ENCODE assay signal across 9 cellular contexts in the genomic region with DNA sequence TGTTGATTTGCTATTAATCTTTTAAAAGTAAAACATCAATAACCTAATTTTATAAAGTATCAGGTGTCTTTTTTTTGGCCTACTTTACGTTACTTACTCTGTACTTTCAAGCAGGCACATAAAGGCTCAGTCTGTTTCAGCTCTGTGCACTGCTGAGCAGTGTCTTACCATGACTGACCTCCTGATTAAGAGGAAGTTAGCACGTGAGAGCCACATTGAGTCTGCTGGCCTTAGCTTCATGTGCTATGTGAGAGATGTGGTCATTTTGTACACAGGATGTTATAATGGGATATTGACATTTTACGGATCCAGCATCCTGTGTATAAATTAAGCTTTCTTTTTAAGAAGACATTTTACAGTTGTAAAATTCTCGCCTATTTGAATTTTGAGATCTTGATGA. TPM values are rescaled to one million over a fixed set of nuclear protein-coding genes. Genes with fewer than 3 reads are reported as not detected.
DNase-seq lines count a peak whose midpoint lies in the region; ATAC-seq, FAIRE-seq and TF ChIP-seq lines count a peak whose summit lies in the region.
"Had no signal": no experiment of that assay in that cellular context is flagged by ENCODE, and none has a peak within 500 bp of the region (broad histone marks: within the 10 kb centered on the region; RNA-seq: fewer than 3 reads in every experiment).

No MANE protein-coding gene starts in this region.

- no peak for TF ChIP-seq CTCF in GM06990 (IDR thresholded peaks at IDR 0.05; ENCODE audit: insufficient read depth, low read length, poor library complexity, severe bottlenecking)
- no peak for TF ChIP-seq CTCF in IMR-90 (conservative IDR thresholded peaks at IDR 0.05; ENCODE audit: low read depth, low read length)
- no peak for TF ChIP-seq CTCF in H1 (IDR thresholded peaks at IDR 0.05; ENCODE audit: control extremely low read depth in 1 of 3, insufficient read depth in 1 of 3, low read depth in 1 of 3, low read length in 3 of 3)
- no peak for TF ChIP-seq CTCF in H9 (conservative IDR thresholded peaks at IDR 0.05)

- H2AFZ ChIP-seq in IMR-90 (replicated peaks; ENCODE audit: low read length, poor library complexity) (no peak overlapping the region), H1 (ENCODE audit: low read length) (no peak overlapping the region), H9 (ENCODE audit: low read length) (no peak overlapping the region)

- H2BK20ac ChIP-seq in IMR-90 (ENCODE audit: low read depth, low read length) (no peak overlapping the region), H1 (ENCODE audit: low read length) (no peak overlapping the region), H9 (ENCODE audit: low read depth, low read length, poor library complexity, severe bottlenecking) (no peak overlapping the region)

- H2AK5ac ChIP-seq in IMR-90 (ENCODE audit: low read depth, low read length) (no peak overlapping the region), H1 (ENCODE audit: low read depth, low read length) (peak overlapping the region; percentile 83; the same call in 1 of the 2 replicates), H9 (ENCODE audit: insufficient read length, low read length) (no peak overlapping the region)

- CTCF ChIA-PET in IMR-90 (lab: Yijun Ruan, JAX): interaction anchor here (0.6 kb wide), 1 partner anchor 43 kb away, joined by 3 read pairs; no protein-coding TSS in a partner anchor
- CTCF ChIA-PET in H1 (lab: Charles Lee; ENCODE audit: partially characterized antibody): no interaction called here

- ATAC-seq in GM21526 (IDR thresholded peaks at IDR 0.05; ENCODE audit: low FRiP score, unreplicated experiment) (peak; percentile 67), IMR-90 (ENCODE audit: low read depth) (peak; percentile 44; the same call in 1 of the 2 replicates)
- ATAC-seq in stimulated activated effector memory CD8-positive, alpha-beta T cell treated with anti-CD3 and anti-CD28 coated beads, Interleukin-12 subunit alpha, Interleukin-12 subunit beta, amount 100 ng/mL, for 72 hours: peak; percentile 61

- H3K23me2 ChIP-seq in H1 (ENCODE audit: low read depth, low read length): no peaks in the 10 kb centered on the region
- no peaks in the 10 kb centered on the region for H3K23me2 ChIP-seq in H9 (ENCODE audit: insufficient read length, low read depth, low read length, poor library complexity, severe bottlenecking)

- no peak overlapping the region for H3T11ph ChIP-seq in H9 (ENCODE audit: low read length)

- no peaks in the 10 kb centered on the region for H3K27me3 ChIP-seq in GM06990 (replicated peaks; ENCODE audit: control insufficient read depth, insufficient read depth, low read length)
- H3K27me3 ChIP-seq in IMR-90 (ENCODE audit: control insufficient read depth, insufficient read depth, low read length): no peaks in the 10 kb centered on the region
- H3K27me3 ChIP-seq in H1 (replicated peaks in 1 of 4; ENCODE audit: control insufficient read depth in 3 of 4, extremely low read depth in 1 of 4, insufficient read depth in 3 of 4, low read length in 3 of 4): no peaks in the 10 kb centered on the region
- no peaks in the 10 kb centered on the region for H3K27me3 ChIP-seq in H9 (ENCODE audit: insufficient read depth, low read length)

- H4K5ac ChIP-seq in IMR-90 (ENCODE audit: low read depth, low read length) (no peak overlapping the region), H1 (ENCODE audit: insufficient read length, low read depth, low read length) (no peak overlapping the region), H9 (ENCODE audit: insufficient read length, low read depth, low read length) (no peak overlapping the region)

- H3K27ac ChIP-seq in IMR-90 (ENCODE audit: insufficient read depth, low read length): no peak overlapping the region
- H3K27ac ChIP-seq in H1 (ENCODE audit: low read depth, low read length): no peak overlapping the region
- H3K27ac ChIP-seq in H9 (ENCODE audit: insufficient read length, low read depth, low read length): no peak overlapping the region

- TF ChIP-seq POLR2A in IMR-90 (IDR thresholded peaks at IDR 0.05; ENCODE audit: low read depth, low read length) (no peak), H1 (IDR thresholded peaks at IDR 0.05; ENCODE audit: control extremely low read depth in 1 of 2, low read depth in 2 of 2, low read length in 2 of 2) (no peak)

- no peak overlapping the region for H2AK9ac ChIP-seq in IMR-90 (replicated peaks; ENCODE audit: low read depth, low read length, poor library complexity)

- H3K4ac ChIP-seq in IMR-90 (ENCODE audit: low read depth, low read length): no peak overlapping the region
- no peak overlapping the region for H3K4ac ChIP-seq in H1 (replicated peaks; ENCODE audit: insufficient read length, low read depth, low read length)
- no peak overlapping the region for H3K4ac ChIP-seq in H9 (ENCODE audit: low read depth, low read length)

- peak overlapping the region; percentile 51 for H3K27ac Mint-ChIP-seq in stimulated activated effector memory CD8-positive, alpha-beta T cell treated with anti-CD3 and anti-CD28 coated beads, Interleukin-12 subunit alpha, Interleukin-12 subunit beta, amount 100 ng/mL, for 72 hours
- no peak overlapping the region for H3K27ac Mint-ChIP-seq in H9

- no peak overlapping the region for H3K56ac ChIP-seq in IMR-90 (ENCODE audit: extremely low read depth, insufficient read depth, low read length)
- H3K56ac ChIP-seq in H1 (replicated peaks; ENCODE audit: insufficient read length, low read depth, low read length): no peak overlapping the region
- no peak overlapping the region for H3K56ac ChIP-seq in H9 (ENCODE audit: insufficient read length, low read depth, low read length)

- H3K4me1 Mint-ChIP-seq in stimulated activated effector memory CD8-positive, alpha-beta T cell treated with anti-CD3 and anti-CD28 coated beads, Interleukin-12 subunit alpha, Interleukin-12 subunit beta, amount 100 ng/mL, for 72 hours: peaks cover 72% of the 10 kb centered on the region
- peaks cover 52 to 60% of the 10 kb centered on the region in 2 experiments for H3K4me1 Mint-ChIP-seq in H9

- no peaks in the 10 kb centered on the region for H3K36me3 Mint-ChIP-seq in stimulated activated effector memory CD8-positive, alpha-beta T cell treated with anti-CD3 and anti-CD28 coated beads, Interleukin-12 subunit alpha, Interleukin-12 subunit beta, amount 100 ng/mL, for 72 hours
- H3K36me3 Mint-ChIP-seq in H9 (ENCODE audit: insufficient read depth in 1 of 3, low read depth in 3 of 3): peaks cover 0 to 5% (median 3%) of the 10 kb centered on the region in 3 experiments; a peak in 5 of 7 replicates

- WGBS in IMR-90 (ENCODE audit: extremely low coverage in 2 of 2, insufficient read length in 1 of 2), 2 experiments: no CpG with 5 or more reads among the region's 4 CpGs
- 86% methylated on average over 4 of the region's 4 CpGs; no CpG with 5 or more reads in 1 of the 2 experiments for WGBS in H1 (ENCODE audit: extremely low coverage in 1 of 2, insufficient coverage in 1 of 2, insufficient read length in 1 of 2, insufficient replicate concordance in 2 of 2, low coverage in 1 of 2, low lambda C conversion rate in 2 of 2, missing lambda C conversion rate in 1 of 2), 2 experiments
- no CpG with 5 or more reads among the region's 4 CpGs for WGBS in H9 (ENCODE audit: extremely low coverage, insufficient read length, low lambda C conversion rate)

- H3K4me3 ChIP-seq in GM06990 (replicated peaks; ENCODE audit: low read depth, low read length) (no peak overlapping the region), IMR-90 (ENCODE audit: insufficient read depth, low read depth, low read length) (no peak overlapping the region), H1 (ENCODE audit: extremely low read depth in 1 of 4, insufficient read depth in 2 of 4, low read depth in 3 of 4, low read length in 4 of 4) (no peak overlapping the region)

- in situ Hi-C loops in IMR-90 (cut with MboI; ENCODE audit: low sequenced_read_pairs): no loop called here

- H3K23ac ChIP-seq in IMR-90 (ENCODE audit: low read depth, low read length) (peak overlapping the region; percentile 64; the same call in 1 of the 2 replicates), H1 (ENCODE audit: insufficient read length) (no peak overlapping the region), H9 (ENCODE audit: insufficient read length, low read depth, low read length) (no peak overlapping the region)

- TF ChIP-seq EP300 in H1 (IDR thresholded peaks at IDR 0.05; ENCODE audit: borderline replicate concordance in 1 of 2, low read depth in 2 of 2, low read length in 2 of 2): no peak

- no peak overlapping the region for H3K18ac ChIP-seq in IMR-90 (ENCODE audit: low read depth, low read length)
- H3K18ac ChIP-seq in H1 (ENCODE audit: extremely low read depth, low read length): no peak overlapping the region
- no peak overlapping the region for H3K18ac ChIP-seq in H9 (ENCODE audit: insufficient read length, low read depth, low read length)

- BruUV-seq in IMR-90 (replicated peaks; lab: Mats Ljungman, UMichigan): no TSS peak

- no peak overlapping the region for H3K4me3 Mint-ChIP-seq in stimulated activated effector memory CD8-positive, alpha-beta T cell treated with anti-CD3 and anti-CD28 coated beads, Interleukin-12 subunit alpha, Interleukin-12 subunit beta, amount 100 ng/mL, for 72 hours
- H3K4me3 Mint-ChIP-seq in H9: no peak overlapping the region

- H3K79me2 ChIP-seq in H1 (ENCODE audit: control insufficient read depth in 1 of 2, insufficient read depth in 2 of 2, low read length in 2 of 2): peaks cover 29 to 100% of the 10 kb centered on the region in 2 experiments
- peaks cover 50% of the 10 kb centered on the region for H3K79me2 ChIP-seq in H9 (ENCODE audit: insufficient read depth, low read length)

- H2BK120ac ChIP-seq in IMR-90 (ENCODE audit: low read depth, low read length): no peak overlapping the region
- no peak overlapping the region for H2BK120ac ChIP-seq in H1 (replicated peaks; ENCODE audit: low read depth, low read length)
- H2BK120ac ChIP-seq in H9 (ENCODE audit: low read depth, low read length, poor library complexity, severe bottlenecking): no peak overlapping the region

- POLR2A ChIA-PET in IMR-90 (lab: Charles Lee; ENCODE audit: unreplicated experiment) (no interaction called here), H1 (lab: Charles Lee; ENCODE audit: partially characterized antibody) (no interaction called here)

- H3K9me3 Mint-ChIP-seq in stimulated activated effector memory CD8-positive, alpha-beta T cell treated with anti-CD3 and anti-CD28 coated beads, Interleukin-12 subunit alpha, Interleukin-12 subunit beta, amount 100 ng/mL, for 72 hours: peaks cover 6% of the 10 kb centered on the region
- H3K9me3 Mint-ChIP-seq in H9: peaks cover 0 to 1% of the 10 kb centered on the region in 2 experiments; a peak in 3 of 5 replicates

- no peak overlapping the region for H4K8ac ChIP-seq in IMR-90 (ENCODE audit: low read depth in 2 of 2, low read length in 2 of 2)
- no peak overlapping the region for H4K8ac ChIP-seq in H1 (ENCODE audit: extremely low read depth, insufficient read depth, low read length)
- H4K8ac ChIP-seq in H9 (replicated peaks; ENCODE audit: insufficient read length, low read depth, low read length): no peak overlapping the region

- H3K79me1 ChIP-seq in IMR-90 (ENCODE audit: low read depth in 1 of 2, low read length in 2 of 2) (peaks cover 45 to 74% of the 10 kb centered on the region in 2 experiments), H1 (ENCODE audit: low read depth, low read length) (peaks cover 9% of the 10 kb centered on the region; the same call in 1 of the 2 replicates), H9 (ENCODE audit: insufficient read depth, low read depth, low read length, poor library complexity, severe bottlenecking) (peaks cover 21% of the 10 kb centered on the region)

- H3K14ac ChIP-seq in IMR-90 (replicated peaks; ENCODE audit: low read depth, low read length): 0 out of 2 replicates have a peak overlapping the region, but pooled peaks have one; percentile 48
- H3K14ac ChIP-seq in H1 (ENCODE audit: insufficient read length): no peak overlapping the region
- no peak overlapping the region for H3K14ac ChIP-seq in H9 (ENCODE audit: insufficient read depth, low read length)

- TF ChIP-seq RAD21 in IMR-90 (IDR thresholded peaks at IDR 0.05; ENCODE audit: low read length) (no peak), H1 (IDR thresholded peaks at IDR 0.05 in 1 of 2, conservative IDR thresholded peaks at IDR 0.05 in 1 of 2; ENCODE audit: low read depth in 2 of 2, low read length in 2 of 2) (no peak)

- H3K36me3 ChIP-seq in GM06990 (ENCODE audit: control insufficient read depth, insufficient read depth, low read length) (no peaks in the 10 kb centered on the region), IMR-90 (ENCODE audit: control insufficient read depth, insufficient read depth, low read length) (no peaks in the 10 kb centered on the region), H1 (ENCODE audit: control insufficient read depth in 2 of 4, insufficient read depth in 4 of 4, low read length in 3 of 4) (no peaks in the 10 kb centered on the region)

- peaks cover 69% of the 10 kb centered on the region for H4K20me1 ChIP-seq in IMR-90 (ENCODE audit: insufficient read depth, low read length)
- peaks cover 16 to 33% of the 10 kb centered on the region in 2 experiments for H4K20me1 ChIP-seq in H1 (replicated peaks in 1 of 2; ENCODE audit: control insufficient read depth in 1 of 2, insufficient read depth in 2 of 2, low read length in 2 of 2)
- no peaks in the 10 kb centered on the region for H4K20me1 ChIP-seq in H9 (ENCODE audit: control insufficient read depth, insufficient read depth, insufficient read length)

- DNase-seq in GM06990 (ENCODE audit: extremely low read depth, insufficient read length) (peak; percentile 39), IMR-90 (peak; percentile 55), H1 (ENCODE audit: low read depth in 1 of 2, low spot score in 2 of 2) (no peak), H9 (no peak)
- DNase-seq in stimulated activated effector memory CD8-positive, alpha-beta T cell treated with anti-CD3 and anti-CD28 coated beads, Interleukin-12 subunit alpha, Interleukin-12 subunit beta, amount 100 ng/mL, for 72 hours (ENCODE audit: low spot score in 2 of 2): no peak
- DNase-seq in stimulated activated naive CD4-positive, alpha-beta T cell (lab: John Stamatoyannopoulos, UW): no peak
- no peak for DNase-seq in NK-92 treated with Interleukin-12 subunit alpha and Interleukin-12 subunit beta, amount 100 ng/mL, for 24 hours (lab: John Stamatoyannopoulos, UW)

- peaks cover 10% of the 10 kb centered on the region for H3K4me1 ChIP-seq in IMR-90 (ENCODE audit: control insufficient read depth, insufficient read depth, low read length)
- H3K4me1 ChIP-seq in H1 (replicated peaks in 1 of 4; ENCODE audit: control insufficient read depth in 3 of 4, insufficient read depth in 4 of 4, low read length in 3 of 4): peaks cover 0 to 8% (median 3%) of the 10 kb centered on the region in 4 experiments; a peak in 3 of 7 replicates
- peaks cover 3% of the 10 kb centered on the region; the same call in 1 of the 2 replicates for H3K4me1 ChIP-seq in H9 (ENCODE audit: insufficient read depth, low read length)

- H3K4me2 ChIP-seq in IMR-90 (ENCODE audit: low read depth, low read length) (no peak overlapping the region), H1 (ENCODE audit: insufficient read depth in 1 of 2, low read depth in 2 of 2, low read length in 2 of 2) (no peak overlapping the region), H9 (ENCODE audit: insufficient read depth, insufficient read length, low read length) (no peak overlapping the region)

- H4K91ac ChIP-seq in IMR-90 (ENCODE audit: insufficient read depth, low read depth, low read length): no peak overlapping the region
- no peak overlapping the region for H4K91ac ChIP-seq in H1 (replicated peaks; ENCODE audit: insufficient read length, low read length)
- no peak overlapping the region for H4K91ac ChIP-seq in H9 (ENCODE audit: insufficient read length, low read depth, low read length)

- H3K9me3 ChIP-seq in IMR-90 (ENCODE audit: control insufficient read depth, insufficient read depth, low read length): peaks cover 2% of the 10 kb centered on the region; the same call in 1 of the 2 replicates
- H3K9me3 ChIP-seq in H1 (ENCODE audit: insufficient read depth in 2 of 2, low read depth in 1 of 2, low read length in 1 of 2): no peaks in the 10 kb centered on the region
- no peaks in the 10 kb centered on the region for H3K9me3 ChIP-seq in H9 (ENCODE audit: control insufficient read depth, low read depth, low read length)

- no peak overlapping the region for H2BK15ac ChIP-seq in IMR-90 (ENCODE audit: low read depth, low read length)
- H2BK15ac ChIP-seq in H1 (ENCODE audit: low read length): no peak overlapping the region
- no peak overlapping the region for H2BK15ac ChIP-seq in H9 (ENCODE audit: low read depth, low read length)

- intact Hi-C loops in IMR-90 (cut with micrococcal nuclease): no loop called here

- H2BK5ac ChIP-seq in IMR-90 (ENCODE audit: low read depth, low read length, poor library complexity, severe bottlenecking) (no peak overlapping the region), H1 (ENCODE audit: low read depth, low read length) (no peak overlapping the region), H9 (ENCODE audit: insufficient read length, low read length) (no peak overlapping the region)

- no peaks in the 10 kb centered on the region; the same call in 1 of the 2 replicates for H3K27me3 Mint-ChIP-seq in H9 (ENCODE audit: low read depth)

- H2BK12ac ChIP-seq in H1 (ENCODE audit: low read depth, low read length): no peak overlapping the region; the same call in 1 of the 2 replicates
- H2BK12ac ChIP-seq in H9 (ENCODE audit: insufficient read length, low read depth, low read length): no peak overlapping the region

- peaks cover 21% of the 10 kb centered on the region for H3K9me1 ChIP-seq in IMR-90 (ENCODE audit: insufficient read depth, low read length)

- no peak overlapping the region for H3K9ac ChIP-seq in IMR-90 (ENCODE audit: low read depth, low read length)
- H3K9ac ChIP-seq in H1 (replicated peaks in 1 of 4; ENCODE audit: extremely low read depth in 1 of 4, low read depth in 3 of 4, low read length in 3 of 4): no peak overlapping the region; a peak in 1 of 7 replicates
- H3K9ac ChIP-seq in H9 (ENCODE audit: extremely low read depth, insufficient read length, low read length): no peak overlapping the region

- no peak for FAIRE-seq in H1 (lab: Jason Lieb, UNC)
- FAIRE-seq: colon had no signal

- dilution Hi-C loops in IMR-90 (cut with HindIII; ENCODE audit: low sequenced_read_pairs, unreplicated experiment): no loop called here

RNA-seq across cellular contexts. Expression of a gene that starts 31.9 kb away (rescaled TPM):
- total RNA-seq in IMR-90 (2012; rRNA removed): 14.5 and 22.8 TPM in 2 replicates
- 17.5 and 20.1 TPM in 2 replicates for polyA plus RNA-seq in IMR-90 (2012; rRNA removed)
- 9.7 and 16.0 TPM in 2 replicates for polyA plus RNA-seq in IMR-90 (2012; cell fraction: cytosol; rRNA removed)
- polyA plus RNA-seq in IMR-90 (2012; cell fraction: nucleus; rRNA removed; ENCODE audit: low replicate concordance): 28.7 and 32.4 TPM in 2 replicates
- 70.3 and 71.2 TPM in 2 replicates for total RNA-seq in H1 (2021; fragmentation: NEBNext Ultra II Directional; extraction: Animal tissue kit (Norgen Biotek cat#: 25700))
- 24.3 and 32.2 TPM in 2 replicates for polyA plus RNA-seq in H1 (2011; rRNA removed)
- 23.8 TPM for polyA plus RNA-seq in H1 (2011; cell fraction: cytosol; rRNA removed)
- polyA plus RNA-seq in H1 (2011; cell fraction: nucleus; rRNA removed): 72.6 TPM
- 39.0 to 46.3 TPM (median 43.7 TPM) in 4 replicates for polyA plus RNA-seq in H1 (2012, experiment 1 of 2)
- polyA plus RNA-seq in H1 (2012, experiment 2 of 2): 7.0 TPM
- polyA plus RNA-seq in H1 (2013, experiment 1 of 2): 29.4 TPM
- polyA plus RNA-seq in H1 (2013, experiment 2 of 2): 29.7 TPM
- 124 and 131 TPM in 2 replicates for polyA minus RNA-seq in H1 (2011; rRNA and poly(A)+ RNA removed)
- 103 TPM for polyA minus RNA-seq in H1 (2011; cell fraction: cytosol; rRNA and poly(A)+ RNA removed)
- 315 TPM for polyA minus RNA-seq in H1 (2011; cell fraction: nucleus; rRNA and poly(A)+ RNA removed)
- total RNA-seq in H9 (2021): 86.2 and 88.2 TPM in 2 replicates

Comparison
In these comparisons a context has a peak if more than half of its experiments do, and no peak if none do; other contexts are left out.
1. DNase-seq: peak in GM06990 (single experiment) and IMR-90 (single experiment); none in H1 (0 of 2), stimulated activated effector memory CD8-positive, alpha-beta T cell treated with anti-CD3 and anti-CD28 coated beads, Interleukin-12 subunit alpha, Interleukin-12 subunit beta, amount 100 ng/mL, for 72 hours (0 of 2), stimulated activated naive CD4-positive, alpha-beta T cell (0 of 6), NK-92 treated with Interleukin-12 subunit alpha and Interleukin-12 subunit beta, amount 100 ng/mL, for 24 hours (single experiment) and H9 (single experiment).
2. Peak in every context shown above with its lines, with median percentiles within 50 percentile points of each other: ATAC-seq.